Comparison of ENCODE assay signal across 24 cellular contexts in genomic region chr7:151926336-151926712, GRCh38. TPM values are rescaled to one million over a fixed set of nuclear protein-coding genes. Genes with fewer than 3 reads are reported as not detected.
DNase-seq lines count a peak whose midpoint lies in the region; ATAC-seq, FAIRE-seq and TF ChIP-seq lines count a peak whose summit lies in the region.
"Had no signal": no experiment of that assay in that cellular context is flagged by ENCODE, and none has a peak within 500 bp of the region (broad histone marks: within the 10 kb centered on the region; RNA-seq: fewer than 3 reads in every experiment).

No MANE protein-coding gene starts in this region.

- H3K4me3 Mint-ChIP-seq in immature natural killer cell, result peak overlapping the region in 4 of 5 donors; percentile 14 to 77 (median 74)
- H3K4me3 Mint-ChIP-seq: activated naive CD4-positive, alpha-beta T cell treated with anti-CD3 and anti-CD28 coated beads, Interleukin-2, amount 50 U/mL, for 24 hours; neural crest cell had no signal

- H3K27me3 Mint-ChIP-seq in immature natural killer cell (ENCODE audit: low read depth in 3 of 3), result peaks cover 4 to 9% (median 4%) of the 10 kb centered on the region in 3 donors
- H3K27me3 Mint-ChIP-seq: activated naive CD4-positive, alpha-beta T cell treated with anti-CD3 and anti-CD28 coated beads, Interleukin-2, amount 50 U/mL, for 24 hours had no signal

- no peak for TF ChIP-seq EP300 in HepG2 (IDR thresholded peaks at IDR 0.05; ENCODE audit: low read depth in 2 of 2, low read length in 2 of 2)
- no peak for TF ChIP-seq EP300 in HepG2 (CRISPR knock-in tag; IDR thresholded peaks at IDR 0.05; ENCODE audit: borderline replicate concordance)
- TF ChIP-seq EP300 in sigmoid colon (IDR thresholded peaks at IDR 0.05), result no peak

- no TSS peak for BruUV-seq in HepG2 (replicated peaks; lab: Mats Ljungman, UMichigan)

- no peak for FAIRE-seq in HepG2 (lab: Jason Lieb, UNC)
- FAIRE-seq: colon, GM12878, kidney had no signal

- POLR2A ChIA-PET in HepG2 (lab: Yijun Ruan, JAX), result no interaction called here

- H3K4me2 ChIP-seq in HepG2 (ENCODE audit: low read depth, low read length), result no peak overlapping the region

- DNase-seq in HepG2 (ENCODE audit: low spot score), result no peak
- DNase-seq in immature natural killer cell, result no peak
- no peak for DNase-seq in sigmoid colon
- DNase-seq in NCI-H510A treated with DMSO at 0.1 percent for 48 hours (lab: John Stamatoyannopoulos, UW), result no peak
- DNase-seq: activated CD4-positive, alpha-beta T cell treated with anti-CD3 and anti-CD28 coated beads, Interleukin-2, amount 50 U/mL, for 4 hours; activated T-cell treated with anti-CD3 and anti-CD28 coated beads, Interleukin-2, amount 50 U/mL, for 1 hour; CD8-positive, alpha-beta T cell; MM.1S had no signal

- CTCF ChIA-PET in HepG2 (lab: Yijun Ruan, JAX; ENCODE audit: low intra/inter-chr PET ratio, low total read pairs), result no interaction called here

- in situ Hi-C loops in HepG2 (cut with HindIII; ENCODE audit: extremely low pct_ligation_motif_present, low pct_unique_long_range_greater_than_20kb), result no loop called here

- H3K27ac ChIP-seq in liver (ENCODE audit: low read depth in 1 of 2, low read length in 2 of 2) (peak overlapping the region; percentile 83 to 87), HepG2 (ENCODE audit: extremely low read length, insufficient read depth, low read length) (no peak overlapping the region), sigmoid colon (peak overlapping the region; percentile 42 to 77 (median 62))

- no peaks in the 10 kb centered on the region for H4K20me1 ChIP-seq in HepG2 (ENCODE audit: insufficient read depth, low read length)

- intact Hi-C loops in HepG2 (cut with micrococcal nuclease; ENCODE audit: unreplicated experiment) (no loop called here), sigmoid colon (cut with DNase I) (loop anchor here (5.0 kb wide), 1 partner anchor 49 kb away; the partner anchor contains the start of gene PRKAG2)

- no peak overlapping the region for H2AFZ ChIP-seq in HepG2 (ENCODE audit: low read length)

- ATAC-seq in HepG2, result no peak
- ATAC-seq in GM18498 (IDR thresholded peaks at IDR 0.05; ENCODE audit: unreplicated experiment), result no peak
- ATAC-seq in HG03469 (IDR thresholded peaks at IDR 0.05; ENCODE audit: unreplicated experiment), result no peak
- no peak for ATAC-seq in HG02938 (IDR thresholded peaks at IDR 0.05; ENCODE audit: unreplicated experiment)
- ATAC-seq: CD8-positive, alpha-beta T cell; GM12878 had no signal

- no peaks in the 10 kb centered on the region for H3K27me3 ChIP-seq in liver (ENCODE audit: control insufficient read depth in 4 of 4, insufficient read depth in 4 of 4, low read length in 3 of 4)
- peaks cover 0 to 9% of the 10 kb centered on the region in 2 experiments; a peak in 1 of 5 replicates for H3K27me3 ChIP-seq in HepG2 (ENCODE audit: control insufficient read depth in 1 of 2, insufficient read depth in 2 of 2, low read length in 2 of 2)
- no peaks in the 10 kb centered on the region for H3K27me3 ChIP-seq in sigmoid colon

- TF ChIP-seq RAD21 in liver (IDR thresholded peaks at IDR 0.05) (no peak), HepG2 (CRISPR knock-in tag; IDR thresholded peaks at IDR 0.05) (no peak)

- H3K4me1 Mint-ChIP-seq in immature natural killer cell, result peaks cover 14% of the 10 kb centered on the region in 2 donors
- H3K4me1 Mint-ChIP-seq: neural crest cell had no signal

- no peaks in the 10 kb centered on the region for H3K36me3 Mint-ChIP-seq in immature natural killer cell
- H3K36me3 Mint-ChIP-seq: activated naive CD4-positive, alpha-beta T cell treated with anti-CD3 and anti-CD28 coated beads, Interleukin-2, amount 50 U/mL, for 24 hours; CD8-positive, alpha-beta T cell had no signal

- peak overlapping the region in 4 of 6 donors; percentile 76 to 92 (median 86) for H3K27ac Mint-ChIP-seq in immature natural killer cell
- H3K27ac Mint-ChIP-seq: activated naive CD4-positive, alpha-beta T cell treated with anti-CD3 and anti-CD28 coated beads, Interleukin-2, amount 50 U/mL, for 24 hours; CD8-positive, alpha-beta T cell had no signal

- H3K9me3 ChIP-seq in liver (ENCODE audit: control insufficient read depth in 4 of 4, low read length in 3 of 4), result no peaks in the 10 kb centered on the region
- no peaks in the 10 kb centered on the region for H3K9me3 ChIP-seq in HepG2 (ENCODE audit: low read length)
- no peaks in the 10 kb centered on the region for H3K9me3 ChIP-seq in sigmoid colon

- TF ChIP-seq POLR2A in HepG2 (IDR thresholded peaks at IDR 0.05; ENCODE audit: insufficient read depth in 1 of 2, low read depth in 2 of 2, low read length in 2 of 2) (no peak), sigmoid colon (IDR thresholded peaks at IDR 0.05) (no peak)

- H3K9ac ChIP-seq in liver (ENCODE audit: low read depth in 1 of 2, low read length in 2 of 2) (no peak overlapping the region), HepG2 (ENCODE audit: insufficient read depth, low read depth, low read length) (no peak overlapping the region)

- no peaks in the 10 kb centered on the region for H3K9me3 Mint-ChIP-seq in immature natural killer cell
- H3K9me3 Mint-ChIP-seq: activated naive CD4-positive, alpha-beta T cell treated with anti-CD3 and anti-CD28 coated beads, Interleukin-2, amount 50 U/mL, for 24 hours; CD8-positive, alpha-beta T cell; IgD-negative memory B cell; neural crest cell had no signal

- H3K4me3 ChIP-seq in liver (ENCODE audit: low read depth in 1 of 3, low read length in 3 of 3), result no peak overlapping the region
- H3K4me3 ChIP-seq in HepG2 (replicated peaks in 1 of 3; ENCODE audit: insufficient read depth in 1 of 3, low read depth in 2 of 3, low read length in 3 of 3), result no peak overlapping the region
- H3K4me3 ChIP-seq in sigmoid colon, result no peak overlapping the region
- H3K4me3 ChIP-seq: GM12878 had no signal

- TF ChIP-seq CTCF in liver (IDR thresholded peaks at IDR 0.05; ENCODE audit: low read depth, low read length, missing input control) (no peak), HepG2 (CRISPR knock-in tag; IDR thresholded peaks at IDR 0.05) (no peak), sigmoid colon (IDR thresholded peaks at IDR 0.05) (no peak)

- H3K36me3 ChIP-seq in liver (ENCODE audit: control insufficient read depth in 4 of 4, insufficient read depth in 3 of 4, low read depth in 1 of 4, low read length in 3 of 4) (no peaks in the 10 kb centered on the region), HepG2 (replicated peaks in 1 of 2; ENCODE audit: control insufficient read depth in 1 of 2, insufficient read depth in 2 of 2, low read length in 2 of 2) (no peaks in the 10 kb centered on the region), sigmoid colon (no peaks in the 10 kb centered on the region)

- H3K79me2 ChIP-seq in HepG2 (ENCODE audit: insufficient read depth, low read length), result no peaks in the 10 kb centered on the region

- 87% methylated on average over 5 of the region's 5 CpGs for WGBS in liver
- WGBS in HepG2 (ENCODE audit: low lambda C conversion rate), result 51% methylated on average over 4 of the region's 5 CpGs
- 69 to 82% methylated on average over 5 of the region's 5 CpGs for WGBS in sigmoid colon, 2 donors

- peaks cover 13 to 37% (median 27%) of the 10 kb centered on the region in 4 donors for H3K4me1 ChIP-seq in liver (ENCODE audit: control insufficient read depth in 4 of 4, insufficient read depth in 4 of 4, low read length in 3 of 4)
- peaks cover 6% of the 10 kb centered on the region for H3K4me1 ChIP-seq in HepG2 (ENCODE audit: insufficient read depth, low read length)
- H3K4me1 ChIP-seq in sigmoid colon, result peaks cover 0 to 16% (median 10%) of the 10 kb centered on the region in 4 donors

RNA-seq across cellular contexts. Expression of gene GALNTL5, which starts 29.9 kb away (rescaled TPM):
- total RNA-seq in liver (not detected), HepG2 (2016; rRNA removed; fragmentation: Illumina TruSeq; extraction: Trizol) (not detected in 2 replicates), sigmoid colon (not detected)
- polyA plus RNA-seq in liver (not detected), HepG2 (2011; rRNA removed) (not detected in 2 replicates), immature natural killer cell (not detected), sigmoid colon (not detected)
- total RNA-seq in HepG2 (2016; cell fraction: cytosol; rRNA removed; fragmentation: Illumina TruSeq; extraction: Trizol; ENCODE audit: low read depth), result not detected in 2 replicates
- total RNA-seq in HepG2 (2016; cell fraction: insoluble cytoplasmic fraction; rRNA removed; fragmentation: Illumina TruSeq; extraction: Trizol), result not detected in 2 replicates
- not detected in 2 replicates for total RNA-seq in HepG2 (2016; cell fraction: membrane; rRNA removed; fragmentation: Illumina TruSeq; extraction: Trizol)
- not detected in 2 replicates for total RNA-seq in HepG2 (2016; cell fraction: nucleus; rRNA removed; fragmentation: Illumina TruSeq; extraction: Trizol)
- not detected in 2 replicates for polyA plus RNA-seq in HepG2 (2011; cell fraction: cytosol; rRNA removed)
- not detected in 2 replicates for polyA plus RNA-seq in HepG2 (2011; cell fraction: nucleus; rRNA removed)
- polyA plus RNA-seq in HepG2 (2012), result not detected in 2 replicates
- not detected in 2 replicates for polyA plus RNA-seq in HepG2 (2016; cell fraction: cytosol; fragmentation: Illumina TruSeq; extraction: Trizol; ENCODE audit: low read depth)
- not detected in 2 replicates for polyA plus RNA-seq in HepG2 (2016; cell fraction: insoluble cytoplasmic fraction; fragmentation: Illumina TruSeq; extraction: Trizol; ENCODE audit: low read depth)
- polyA plus RNA-seq in HepG2 (2016; cell fraction: membrane; fragmentation: Illumina TruSeq; extraction: Trizol; ENCODE audit: low read depth), result not detected in 2 replicates
- not detected in 2 replicates for polyA plus RNA-seq in HepG2 (2016; cell fraction: nucleus; fragmentation: Illumina TruSeq; extraction: Trizol; ENCODE audit: insufficient read depth, low read depth)
- not detected in 2 replicates for polyA minus RNA-seq in HepG2 (2011; rRNA and poly(A)+ RNA removed; ENCODE audit: low replicate concordance)
- polyA minus RNA-seq in HepG2 (2011; cell fraction: cytosol; rRNA and poly(A)+ RNA removed), result not detected in 2 replicates
- not detected in 2 replicates for polyA minus RNA-seq in HepG2 (2011; cell fraction: nucleus; rRNA and poly(A)+ RNA removed)
- total RNA-seq: CD8-positive, alpha-beta T cell; GM12878; kidney; mesenteric fat pad; neural crest cell; OCI-LY7; renal cortical epithelial cell; T-helper 1 cell treated with Interleukin-12 subunit alpha and Interleukin-12 subunit beta and Interleukin-4 antibody, amounts not matched to agents 30 ng/mL and 1 ng/mL, for 36 hours; urinary bladder had no signal
- polyA plus RNA-seq: AG04450, GM12878, IgD-negative memory B cell, urinary bladder had no signal

RNA-seq across cellular contexts. Expression of gene PRKAG2, which starts 49.4 kb away (rescaled TPM):
- total RNA-seq in liver (10 to 100 TPM in 1 of 2 donors, 1 to 10 TPM in 1; 3.6 to 25.1 TPM), HepG2 (2016; rRNA removed; fragmentation: Illumina TruSeq; extraction: Trizol) (1.1 and 1.3 TPM in 2 replicates), sigmoid colon (10 to 100 TPM; 37.1 to 51.2 (median 40.1) TPM)
- polyA plus RNA-seq in liver (10 to 100 TPM; 11.5 to 22.2 TPM), HepG2 (2011; rRNA removed) (0.85 and 0.90 TPM in 2 replicates), immature natural killer cell (10 to 100 TPM; 14.7 to 22.5 (median 19.1) TPM), sigmoid colon (10 to 100 TPM; 19.2 to 31.9 (median 29.4) TPM)
- total RNA-seq in HepG2 (2016; cell fraction: cytosol; rRNA removed; fragmentation: Illumina TruSeq; extraction: Trizol; ENCODE audit: low read depth), result 1.3 and 1.8 TPM in 2 replicates
- total RNA-seq in HepG2 (2016; cell fraction: insoluble cytoplasmic fraction; rRNA removed; fragmentation: Illumina TruSeq; extraction: Trizol), result 1.2 and 1.3 TPM in 2 replicates
- 2.2 and 2.3 TPM in 2 replicates for total RNA-seq in HepG2 (2016; cell fraction: membrane; rRNA removed; fragmentation: Illumina TruSeq; extraction: Trizol)
- total RNA-seq in HepG2 (2016; cell fraction: nucleus; rRNA removed; fragmentation: Illumina TruSeq; extraction: Trizol), result 0.78 TPM in 2 replicates
- 0.47 and 0.62 TPM in 2 replicates for polyA plus RNA-seq in HepG2 (2011; cell fraction: cytosol; rRNA removed)
- 0.83 and 1.2 TPM in 2 replicates for polyA plus RNA-seq in HepG2 (2011; cell fraction: nucleus; rRNA removed)
- 0.30 and 0.45 TPM in 2 replicates for polyA plus RNA-seq in HepG2 (2012)
- 2.1 and 2.9 TPM in 2 replicates for polyA plus RNA-seq in HepG2 (2016; cell fraction: cytosol; fragmentation: Illumina TruSeq; extraction: Trizol; ENCODE audit: low read depth)
- polyA plus RNA-seq in HepG2 (2016; cell fraction: insoluble cytoplasmic fraction; fragmentation: Illumina TruSeq; extraction: Trizol; ENCODE audit: low read depth), result 1.7 and 2.3 TPM in 2 replicates
- 3.3 and 3.5 TPM in 2 replicates for polyA plus RNA-seq in HepG2 (2016; cell fraction: membrane; fragmentation: Illumina TruSeq; extraction: Trizol; ENCODE audit: low read depth)
- 2.0 and 3.4 TPM in 2 replicates for polyA plus RNA-seq in HepG2 (2016; cell fraction: nucleus; fragmentation: Illumina TruSeq; extraction: Trizol; ENCODE audit: insufficient read depth, low read depth)
- 0.20 and 0.87 TPM in 2 replicates for polyA minus RNA-seq in HepG2 (2011; rRNA and poly(A)+ RNA removed; ENCODE audit: low replicate concordance)
- polyA minus RNA-seq in HepG2 (2011; cell fraction: cytosol; rRNA and poly(A)+ RNA removed), result not detected in 2 replicates
- 0.75 and 0.77 TPM in 2 replicates for polyA minus RNA-seq in HepG2 (2011; cell fraction: nucleus; rRNA and poly(A)+ RNA removed)
